ENCODE assay signal across 1 cellular context in the genomic region with DNA sequence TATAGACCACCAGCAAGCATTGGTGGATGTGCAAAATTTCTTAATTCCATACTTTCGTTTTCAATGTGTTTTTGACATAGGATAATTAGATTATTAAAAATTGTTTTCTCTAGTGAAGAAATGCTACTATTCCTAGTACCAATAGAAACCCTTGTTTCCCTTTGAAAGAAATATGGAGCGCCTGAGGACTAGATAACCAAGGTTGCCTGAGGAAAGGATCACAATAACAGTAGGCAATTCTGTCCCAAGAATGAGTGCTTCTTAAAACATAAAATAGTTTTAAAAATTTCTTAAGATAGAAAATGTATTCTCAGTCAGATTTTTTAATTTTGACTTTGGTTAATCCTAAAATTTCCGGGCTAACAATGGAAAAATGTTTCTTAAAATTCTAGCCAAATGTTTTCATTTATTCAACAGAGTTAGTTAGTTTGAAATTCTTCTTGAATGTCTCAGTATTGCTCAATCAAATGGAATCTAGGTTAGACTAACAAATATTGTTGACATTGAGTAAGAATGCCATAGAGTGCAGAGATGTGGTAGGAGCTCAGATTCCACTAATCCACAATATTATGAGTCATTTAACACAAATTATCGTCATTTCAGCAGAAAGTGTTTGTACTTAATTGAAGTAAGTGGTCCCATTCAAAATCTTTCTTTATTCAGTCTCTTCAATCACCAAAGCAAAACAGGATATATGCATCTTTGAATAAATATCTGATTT.
A peak's percentile ranks its signal among the peaks of the same experiment; 100 is the strongest.
TF ChIP-seq lines count a peak whose summit lies in the region.

No MANE protein-coding gene starts in this region.

TF ChIP-seq in HepG2, 621 proteins besides CTCF, POLR2A, EP300 and RAD21 (continued from another document and continues in another):
- TF ChIP-seq, protein P1, sequence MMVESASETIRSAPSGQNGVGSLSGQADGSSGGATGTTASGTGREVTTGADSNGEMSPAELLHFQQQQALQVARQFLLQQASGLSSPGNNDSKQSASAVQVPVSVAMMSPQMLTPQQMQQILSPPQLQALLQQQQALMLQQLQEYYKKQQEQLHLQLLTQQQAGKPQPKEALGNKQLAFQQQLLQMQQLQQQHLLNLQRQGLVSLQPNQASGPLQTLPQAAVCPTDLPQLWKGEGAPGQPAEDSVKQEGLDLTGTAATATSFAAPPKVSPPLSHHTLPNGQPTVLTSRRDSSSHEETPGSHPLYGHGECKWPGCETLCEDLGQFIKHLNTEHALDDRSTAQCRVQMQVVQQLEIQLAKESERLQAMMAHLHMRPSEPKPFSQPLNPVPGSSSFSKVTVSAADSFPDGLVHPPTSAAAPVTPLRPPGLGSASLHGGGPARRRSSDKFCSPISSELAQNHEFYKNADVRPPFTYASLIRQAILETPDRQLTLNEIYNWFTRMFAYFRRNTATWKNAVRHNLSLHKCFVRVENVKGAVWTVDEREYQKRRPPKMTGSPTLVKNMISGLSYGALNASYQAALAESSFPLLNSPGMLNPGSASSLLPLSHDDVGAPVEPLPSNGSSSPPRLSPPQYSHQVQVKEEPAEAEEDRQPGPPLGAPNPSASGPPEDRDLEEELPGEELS (CRISPR knock-in tag; IDR thresholded peaks at IDR 0.05) = peak; percentile 48; the same call in 1 of the 2 replicates
- TF ChIP-seq ZNF713 (CRISPR knock-in tag; IDR thresholded peaks at IDR 0.05) (no peak), SIX1 (CRISPR knock-in tag; IDR thresholded peaks at IDR 0.05; ENCODE audit: borderline replicate concordance) (peak; percentile 85; the same call in 1 of the 2 replicates), KLF6 (CRISPR knock-in tag; IDR thresholded peaks at IDR 0.05) (peak; percentile 55; the same call in 1 of the 2 replicates), NFIC (IDR thresholded peaks at IDR 0.05; ENCODE audit: low read length) (peak; percentile 84; the same call in 1 of the 2 replicates), MAFK (conservative IDR thresholded peaks at IDR 0.05 in 1 of 2, IDR thresholded peaks at IDR 0.05 in 1 of 2; ENCODE audit: low read length in 2 of 2) (peak; percentile 85 to 92), THAP11 (CRISPR knock-in tag; IDR thresholded peaks at IDR 0.05) (peak; percentile 67), NR2C2 (CRISPR knock-in tag; IDR thresholded peaks at IDR 0.05; ENCODE audit: borderline replicate concordance) (no peak), HDAC2 (CRISPR knock-in tag; IDR thresholded peaks at IDR 0.05) (peak; percentile 37; the same call in 1 of the 2 replicates), TSC22D2 (CRISPR knock-in tag; IDR thresholded peaks at IDR 0.05; ENCODE audit: borderline replicate concordance) (no peak), ZNF329 (CRISPR knock-in tag; IDR thresholded peaks at IDR 0.05; ENCODE audit: low read depth) (no peak), ZNF33A (CRISPR knock-in tag; IDR thresholded peaks at IDR 0.05; ENCODE audit: borderline replicate concordance) (no peak), MED8 (CRISPR knock-in tag; IDR thresholded peaks at IDR 0.05; ENCODE audit: insufficient replicate concordance) (no peak), TRIM24 (CRISPR knock-in tag; IDR thresholded peaks at IDR 0.05) (peak; percentile 85), ZNF703 (CRISPR knock-in tag; IDR thresholded peaks at IDR 0.05; ENCODE audit: borderline replicate concordance) (no peak), KMT2A (CRISPR knock-in tag; IDR thresholded peaks at IDR 0.05) (no peak), ASH2L (IDR thresholded peaks at IDR 0.05; ENCODE audit: insufficient read length, low read depth, low read length) (peak; percentile 28), MAZ (IDR thresholded peaks at IDR 0.05; ENCODE audit: borderline replicate concordance, low read depth, low read length) (no peak), MAZ (CRISPR knock-in tag; IDR thresholded peaks at IDR 0.05; ENCODE audit: low read depth) (no peak), RCOR2 (CRISPR knock-in tag; IDR thresholded peaks at IDR 0.05) (0 out of 2 replicates have a peak, but pooled peaks have one; percentile 64), RFXAP (CRISPR knock-in tag; IDR thresholded peaks at IDR 0.05; ENCODE audit: borderline replicate concordance) (no peak), HMGA1 (CRISPR knock-in tag; conservative IDR thresholded peaks at IDR 0.05) (no peak), SMC3 (IDR thresholded peaks at IDR 0.05; ENCODE audit: low read length) (peak; percentile 44; the same call in 1 of the 2 replicates), FOXK1 (CRISPR knock-in tag; IDR thresholded peaks at IDR 0.05; ENCODE audit: borderline replicate concordance, low read depth) (peak; percentile 63; the same call in 1 of the 2 replicates), ZNF264 (CRISPR knock-in tag; IDR thresholded peaks at IDR 0.05) (0 out of 2 replicates have a peak, but pooled peaks have one; percentile 24), NR2F6 (IDR thresholded peaks at IDR 0.05) (no peak), NR2F6 (CRISPR knock-in tag; IDR thresholded peaks at IDR 0.05) (peak; percentile 44; the same call in 1 of the 2 replicates), ZEB1 (IDR thresholded peaks at IDR 0.05; ENCODE audit: insufficient replicate concordance, low read depth) (no peak), ELF3 (CRISPR knock-in tag; IDR thresholded peaks at IDR 0.05) (peak; percentile 51; the same call in 1 of the 2 replicates), ZNF644 (CRISPR knock-in tag; IDR thresholded peaks at IDR 0.05; ENCODE audit: low read depth) (0 out of 2 replicates have a peak, but pooled peaks have one; percentile 33), CREM (IDR thresholded peaks at IDR 0.05) (peak; percentile 34), CREM (CRISPR knock-in tag; IDR thresholded peaks at IDR 0.05) (no peak), ARNT (IDR thresholded peaks at IDR 0.05) (no peak), DPF2 (CRISPR knock-in tag; IDR thresholded peaks at IDR 0.05; ENCODE audit: borderline replicate concordance, low read depth) (peak; percentile 60; the same call in 1 of the 2 replicates), KAT8 (CRISPR knock-in tag; IDR thresholded peaks at IDR 0.05) (peak; percentile 67), ZNF674 (CRISPR knock-in tag; IDR thresholded peaks at IDR 0.05; ENCODE audit: low read depth) (no peak)
- TF ChIP-seq, protein P2, sequence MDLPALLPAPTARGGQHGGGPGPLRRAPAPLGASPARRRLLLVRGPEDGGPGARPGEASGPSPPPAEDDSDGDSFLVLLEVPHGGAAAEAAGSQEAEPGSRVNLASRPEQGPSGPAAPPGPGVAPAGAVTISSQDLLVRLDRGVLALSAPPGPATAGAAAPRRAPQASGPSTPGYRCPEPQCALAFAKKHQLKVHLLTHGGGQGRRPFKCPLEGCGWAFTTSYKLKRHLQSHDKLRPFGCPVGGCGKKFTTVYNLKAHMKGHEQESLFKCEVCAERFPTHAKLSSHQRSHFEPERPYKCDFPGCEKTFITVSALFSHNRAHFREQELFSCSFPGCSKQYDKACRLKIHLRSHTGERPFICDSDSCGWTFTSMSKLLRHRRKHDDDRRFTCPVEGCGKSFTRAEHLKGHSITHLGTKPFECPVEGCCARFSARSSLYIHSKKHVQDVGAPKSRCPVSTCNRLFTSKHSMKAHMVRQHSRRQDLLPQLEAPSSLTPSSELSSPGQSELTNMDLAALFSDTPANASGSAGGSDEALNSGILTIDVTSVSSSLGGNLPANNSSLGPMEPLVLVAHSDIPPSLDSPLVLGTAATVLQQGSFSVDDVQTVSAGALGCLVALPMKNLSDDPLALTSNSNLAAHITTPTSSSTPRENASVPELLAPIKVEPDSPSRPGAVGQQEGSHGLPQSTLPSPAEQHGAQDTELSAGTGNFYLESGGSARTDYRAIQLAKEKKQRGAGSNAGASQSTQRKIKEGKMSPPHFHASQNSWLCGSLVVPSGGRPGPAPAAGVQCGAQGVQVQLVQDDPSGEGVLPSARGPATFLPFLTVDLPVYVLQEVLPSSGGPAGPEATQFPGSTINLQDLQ (CRISPR knock-in tag; IDR thresholded peaks at IDR 0.05) = no peak
- TF ChIP-seq, protein P3, sequence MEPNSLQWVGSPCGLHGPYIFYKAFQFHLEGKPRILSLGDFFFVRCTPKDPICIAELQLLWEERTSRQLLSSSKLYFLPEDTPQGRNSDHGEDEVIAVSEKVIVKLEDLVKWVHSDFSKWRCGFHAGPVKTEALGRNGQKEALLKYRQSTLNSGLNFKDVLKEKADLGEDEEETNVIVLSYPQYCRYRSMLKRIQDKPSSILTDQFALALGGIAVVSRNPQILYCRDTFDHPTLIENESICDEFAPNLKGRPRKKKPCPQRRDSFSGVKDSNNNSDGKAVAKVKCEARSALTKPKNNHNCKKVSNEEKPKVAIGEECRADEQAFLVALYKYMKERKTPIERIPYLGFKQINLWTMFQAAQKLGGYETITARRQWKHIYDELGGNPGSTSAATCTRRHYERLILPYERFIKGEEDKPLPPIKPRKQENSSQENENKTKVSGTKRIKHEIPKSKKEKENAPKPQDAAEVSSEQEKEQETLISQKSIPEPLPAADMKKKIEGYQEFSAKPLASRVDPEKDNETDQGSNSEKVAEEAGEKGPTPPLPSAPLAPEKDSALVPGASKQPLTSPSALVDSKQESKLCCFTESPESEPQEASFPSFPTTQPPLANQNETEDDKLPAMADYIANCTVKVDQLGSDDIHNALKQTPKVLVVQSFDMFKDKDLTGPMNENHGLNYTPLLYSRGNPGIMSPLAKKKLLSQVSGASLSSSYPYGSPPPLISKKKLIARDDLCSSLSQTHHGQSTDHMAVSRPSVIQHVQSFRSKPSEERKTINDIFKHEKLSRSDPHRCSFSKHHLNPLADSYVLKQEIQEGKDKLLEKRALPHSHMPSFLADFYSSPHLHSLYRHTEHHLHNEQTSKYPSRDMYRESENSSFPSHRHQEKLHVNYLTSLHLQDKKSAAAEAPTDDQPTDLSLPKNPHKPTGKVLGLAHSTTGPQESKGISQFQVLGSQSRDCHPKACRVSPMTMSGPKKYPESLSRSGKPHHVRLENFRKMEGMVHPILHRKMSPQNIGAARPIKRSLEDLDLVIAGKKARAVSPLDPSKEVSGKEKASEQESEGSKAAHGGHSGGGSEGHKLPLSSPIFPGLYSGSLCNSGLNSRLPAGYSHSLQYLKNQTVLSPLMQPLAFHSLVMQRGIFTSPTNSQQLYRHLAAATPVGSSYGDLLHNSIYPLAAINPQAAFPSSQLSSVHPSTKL (CRISPR knock-in tag; IDR thresholded peaks at IDR 0.05) = peak; percentile 99
- TF ChIP-seq, protein P4, sequence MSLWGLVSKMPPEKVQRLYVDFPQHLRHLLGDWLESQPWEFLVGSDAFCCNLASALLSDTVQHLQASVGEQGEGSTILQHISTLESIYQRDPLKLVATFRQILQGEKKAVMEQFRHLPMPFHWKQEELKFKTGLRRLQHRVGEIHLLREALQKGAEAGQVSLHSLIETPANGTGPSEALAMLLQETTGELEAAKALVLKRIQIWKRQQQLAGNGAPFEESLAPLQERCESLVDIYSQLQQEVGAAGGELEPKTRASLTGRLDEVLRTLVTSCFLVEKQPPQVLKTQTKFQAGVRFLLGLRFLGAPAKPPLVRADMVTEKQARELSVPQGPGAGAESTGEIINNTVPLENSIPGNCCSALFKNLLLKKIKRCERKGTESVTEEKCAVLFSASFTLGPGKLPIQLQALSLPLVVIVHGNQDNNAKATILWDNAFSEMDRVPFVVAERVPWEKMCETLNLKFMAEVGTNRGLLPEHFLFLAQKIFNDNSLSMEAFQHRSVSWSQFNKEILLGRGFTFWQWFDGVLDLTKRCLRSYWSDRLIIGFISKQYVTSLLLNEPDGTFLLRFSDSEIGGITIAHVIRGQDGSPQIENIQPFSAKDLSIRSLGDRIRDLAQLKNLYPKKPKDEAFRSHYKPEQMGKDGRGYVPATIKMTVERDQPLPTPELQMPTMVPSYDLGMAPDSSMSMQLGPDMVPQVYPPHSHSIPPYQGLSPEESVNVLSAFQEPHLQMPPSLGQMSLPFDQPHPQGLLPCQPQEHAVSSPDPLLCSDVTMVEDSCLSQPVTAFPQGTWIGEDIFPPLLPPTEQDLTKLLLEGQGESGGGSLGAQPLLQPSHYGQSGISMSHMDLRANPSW (CRISPR knock-in tag; IDR thresholded peaks at IDR 0.05; ENCODE audit: borderline replicate concordance) = no peak
- TF ChIP-seq, protein P5, sequence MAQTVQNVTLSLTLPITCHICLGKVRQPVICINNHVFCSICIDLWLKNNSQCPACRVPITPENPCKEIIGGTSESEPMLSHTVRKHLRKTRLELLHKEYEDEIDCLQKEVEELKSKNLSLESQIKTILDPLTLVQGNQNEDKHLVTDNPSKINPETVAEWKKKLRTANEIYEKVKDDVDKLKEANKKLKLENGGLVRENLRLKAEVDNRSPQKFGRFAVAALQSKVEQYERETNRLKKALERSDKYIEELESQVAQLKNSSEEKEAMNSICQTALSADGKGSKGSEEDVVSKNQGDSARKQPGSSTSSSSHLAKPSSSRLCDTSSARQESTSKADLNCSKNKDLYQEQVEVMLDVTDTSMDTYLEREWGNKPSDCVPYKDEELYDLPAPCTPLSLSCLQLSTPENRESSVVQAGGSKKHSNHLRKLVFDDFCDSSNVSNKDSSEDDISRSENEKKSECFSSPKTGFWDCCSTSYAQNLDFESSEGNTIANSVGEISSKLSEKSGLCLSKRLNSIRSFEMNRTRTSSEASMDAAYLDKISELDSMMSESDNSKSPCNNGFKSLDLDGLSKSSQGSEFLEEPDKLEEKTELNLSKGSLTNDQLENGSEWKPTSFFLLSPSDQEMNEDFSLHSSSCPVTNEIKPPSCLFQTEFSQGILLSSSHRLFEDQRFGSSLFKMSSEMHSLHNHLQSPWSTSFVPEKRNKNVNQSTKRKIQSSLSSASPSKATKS (CRISPR knock-in tag; IDR thresholded peaks at IDR 0.05) = no peak
- TF ChIP-seq, protein P6, sequence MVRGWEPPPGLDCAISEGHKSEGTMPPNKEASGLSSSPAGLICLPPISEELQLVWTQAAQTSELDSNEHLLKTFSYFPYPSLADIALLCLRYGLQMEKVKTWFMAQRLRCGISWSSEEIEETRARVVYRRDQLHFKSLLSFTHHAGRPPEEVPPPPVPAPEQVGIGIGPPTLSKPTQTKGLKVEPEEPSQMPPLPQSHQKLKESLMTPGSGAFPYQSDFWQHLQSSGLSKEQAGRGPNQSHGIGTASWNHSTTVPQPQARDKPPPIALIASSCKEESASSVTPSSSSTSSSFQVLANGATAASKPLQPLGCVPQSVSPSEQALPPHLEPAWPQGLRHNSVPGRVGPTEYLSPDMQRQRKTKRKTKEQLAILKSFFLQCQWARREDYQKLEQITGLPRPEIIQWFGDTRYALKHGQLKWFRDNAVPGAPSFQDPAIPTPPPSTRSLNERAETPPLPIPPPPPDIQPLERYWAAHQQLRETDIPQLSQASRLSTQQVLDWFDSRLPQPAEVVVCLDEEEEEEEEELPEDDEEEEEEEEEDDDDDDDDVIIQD (CRISPR knock-in tag; IDR thresholded peaks at IDR 0.05; ENCODE audit: low read depth) = peak; percentile 91
- TF ChIP-seq, protein P7, sequence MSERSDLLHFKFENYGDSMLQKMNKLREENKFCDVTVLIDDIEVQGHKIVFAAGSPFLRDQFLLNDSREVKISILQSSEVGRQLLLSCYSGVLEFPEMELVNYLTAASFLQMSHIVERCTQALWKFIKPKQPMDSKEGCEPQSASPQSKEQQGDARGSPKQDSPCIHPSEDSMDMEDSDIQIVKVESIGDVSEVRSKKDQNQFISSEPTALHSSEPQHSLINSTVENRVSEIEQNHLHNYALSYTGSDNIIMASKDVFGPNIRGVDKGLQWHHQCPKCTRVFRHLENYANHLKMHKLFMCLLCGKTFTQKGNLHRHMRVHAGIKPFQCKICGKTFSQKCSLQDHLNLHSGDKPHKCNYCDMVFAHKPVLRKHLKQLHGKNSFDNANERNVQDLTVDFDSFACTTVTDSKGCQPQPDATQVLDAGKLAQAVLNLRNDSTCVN (CRISPR knock-in tag; IDR thresholded peaks at IDR 0.05; ENCODE audit: borderline replicate concordance) = no peak
- TF ChIP-seq, protein P8, sequence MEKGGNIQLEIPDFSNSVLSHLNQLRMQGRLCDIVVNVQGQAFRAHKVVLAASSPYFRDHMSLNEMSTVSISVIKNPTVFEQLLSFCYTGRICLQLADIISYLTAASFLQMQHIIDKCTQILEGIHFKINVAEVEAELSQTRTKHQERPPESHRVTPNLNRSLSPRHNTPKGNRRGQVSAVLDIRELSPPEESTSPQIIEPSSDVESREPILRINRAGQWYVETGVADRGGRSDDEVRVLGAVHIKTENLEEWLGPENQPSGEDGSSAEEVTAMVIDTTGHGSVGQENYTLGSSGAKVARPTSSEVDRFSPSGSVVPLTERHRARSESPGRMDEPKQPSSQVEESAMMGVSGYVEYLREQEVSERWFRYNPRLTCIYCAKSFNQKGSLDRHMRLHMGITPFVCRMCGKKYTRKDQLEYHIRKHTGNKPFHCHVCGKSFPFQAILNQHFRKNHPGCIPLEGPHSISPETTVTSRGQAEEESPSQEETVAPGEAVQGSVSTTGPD (CRISPR knock-in tag; IDR thresholded peaks at IDR 0.05) = no peak
